Comparison of ENCODE assay signal across 18 cellular contexts in genomic region chr15:38459480-38459879, GRCh38.
"Had no signal": no experiment of that assay in that cellular context is flagged by ENCODE, and none has a peak within 500 bp of the region (broad histone marks: within the 10 kb centered on the region; RNA-seq: fewer than 3 reads in every experiment).

No MANE protein-coding gene starts in this region.

- H3K36me3 ChIP-seq: brain microvascular endothelial cell, cardiac muscle cell had no signal

- H3K4me3 Mint-ChIP-seq: activated naive CD8-positive, alpha-beta T cell treated with anti-CD3 and anti-CD28 coated beads for 36 hours; T-helper 1 cell treated with Interleukin-12 subunit alpha and Interleukin-12 subunit beta and Interleukin-4 antibody, amounts not matched to agents 30 μg/mL and 1 μg/mL, for 36 hours had no signal

- H3K27ac Mint-ChIP-seq: activated naive CD8-positive, alpha-beta T cell treated with anti-CD3 and anti-CD28 coated beads for 36 hours; T-helper 1 cell treated with Interleukin-12 subunit alpha and Interleukin-12 subunit beta and Interleukin-4 antibody, amounts not matched to agents 30 μg/mL and 1 μg/mL, for 36 hours had no signal

- H3K9me3 Mint-ChIP-seq: activated naive CD8-positive, alpha-beta T cell treated with anti-CD3 and anti-CD28 coated beads for 36 hours; T-helper 1 cell treated with Interleukin-12 subunit alpha and Interleukin-12 subunit beta and Interleukin-4 antibody, amounts not matched to agents 30 μg/mL and 1 μg/mL, for 36 hours had no signal

- H3K27me3 Mint-ChIP-seq: activated naive CD8-positive, alpha-beta T cell treated with anti-CD3 and anti-CD28 coated beads for 36 hours had no signal

- H3K27me3 ChIP-seq: brain microvascular endothelial cell, cardiac muscle cell had no signal

- DNase-seq: activated CD4-positive, alpha-beta T cell treated with anti-CD3 and anti-CD28 coated beads for 48 hours; activated CD4-positive, alpha-beta T cell treated with anti-CD3 and anti-CD28 coated beads, Interleukin-2, amount 50 U/mL, for 4 hours; activated effector memory CD4-positive, alpha-beta T cell treated with anti-CD3 and anti-CD28 coated beads, Interleukin-2, amount 50 U/mL, for 16 hours; activated naive CD4-positive, alpha-beta T cell treated with Interleukin-2 at 50 U/mL for 16 hours; activated naive CD8-positive, alpha-beta T cell treated with anti-CD3 and anti-CD28 coated beads for 36 hours; activated T-cell treated with anti-CD3 and anti-CD28 coated beads for 4 hours; brain microvascular endothelial cell; cerebellar nuclear complex; NCI-H1105 treated with DMSO at 0.1 percent for 48 hours; NCI-H1436 treated with DMSO at 0.1 percent for 48 hours; NCI-H187; NCI-H2081; NCI-H446; NCI-H524; PC-3; SHP77 treated with DMSO at 0.1 percent for 48 hours had no signal

- ATAC-seq: PC-3 had no signal

- H3K27ac ChIP-seq: brain microvascular endothelial cell, cardiac muscle cell had no signal

- H3K4me3 ChIP-seq: cardiac muscle cell had no signal
